ENCODE assay signal across 8 cellular contexts in the genomic region with DNA sequence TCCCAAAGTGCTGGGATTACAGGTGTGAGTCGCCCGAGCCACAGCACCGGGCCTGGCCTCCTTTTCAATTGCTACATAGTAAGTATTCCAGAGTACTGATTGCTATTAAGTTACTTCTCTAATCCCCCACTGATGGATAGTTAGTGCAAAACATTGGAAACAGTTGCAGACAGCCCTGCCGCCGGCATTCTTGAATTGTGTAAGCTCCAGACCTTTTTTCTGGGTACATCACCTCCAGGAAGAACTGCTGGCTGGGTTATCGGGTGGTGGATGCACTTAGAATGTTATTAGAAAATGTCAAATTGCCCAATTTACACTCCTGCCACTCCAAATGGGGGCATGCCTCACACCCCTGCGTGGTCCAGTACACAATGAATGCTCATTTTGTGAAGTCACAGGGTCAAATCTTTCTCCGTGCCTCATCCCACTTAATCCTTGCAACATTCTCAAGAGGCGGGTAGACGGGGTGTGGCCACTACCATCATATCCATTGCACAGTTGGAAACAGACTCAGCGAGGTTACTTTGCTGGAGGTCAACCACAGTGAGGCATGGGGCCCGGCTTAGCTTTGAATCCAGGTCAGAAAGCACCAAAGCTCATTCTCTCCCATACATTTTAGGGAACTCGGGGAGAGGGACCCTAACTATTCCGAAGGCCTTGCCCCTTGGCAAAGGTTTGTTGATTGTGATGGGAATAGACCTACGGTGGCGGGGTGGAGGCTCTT. TPM values are rescaled to one million over a fixed set of nuclear protein-coding genes. Genes with fewer than 3 reads are reported as not detected.
A peak's percentile ranks its signal among the peaks of the same experiment; 100 is the strongest.
DNase-seq lines count a peak whose midpoint lies in the region; ATAC-seq and TF ChIP-seq lines count a peak whose summit lies in the region.

No MANE protein-coding gene starts in this region.

- H3K4me3 ChIP-seq in AG10803 (ENCODE audit: low read length) (peak overlapping the region; percentile 66), mesodermal cell (ENCODE audit: extremely low read depth, insufficient read depth, low read length, poor library complexity, severe bottlenecking) (peak overlapping the region; percentile 9)

- TF ChIP-seq CTCF in AG10803 (conservative IDR thresholded peaks at IDR 0.05; ENCODE audit: low read length): no peak

- no peaks in the 10 kb centered on the region for H3K9me3 ChIP-seq in mesodermal cell (ENCODE audit: control insufficient read depth, low read length)

- DNase-seq in AG10803 (ENCODE audit: low read depth): peak; percentile 51
- peak; percentile 13 for DNase-seq in HT1080 (ENCODE audit: low read depth)
- peak; percentile 95 for DNase-seq in amniotic epithelial cell (ENCODE audit: low read depth)
- no peak for DNase-seq in erythroblast (lab: John Stamatoyannopoulos, UW)
- DNase-seq in NCI-H446 (lab: John Stamatoyannopoulos, UW): no peak
- no peak for DNase-seq in retina

- H3K27ac ChIP-seq in mesodermal cell (ENCODE audit: low read depth, low read length, severe bottlenecking): no peak overlapping the region

- ATAC-seq in GM18870 (IDR thresholded peaks at IDR 0.05; ENCODE audit: unreplicated experiment): no peak

- WGBS in mesodermal cell (ENCODE audit: insufficient coverage in 2 of 2), 2 experiments: 84 to 89% methylated on average over 7 to 9 of the region's 16 CpGs

- H3K36me3 ChIP-seq in mesodermal cell (ENCODE audit: control insufficient read depth, insufficient read depth, low read length): peaks cover 23% of the 10 kb centered on the region

- H3K4me1 ChIP-seq in mesodermal cell (ENCODE audit: control insufficient read depth, insufficient read depth, low read length, poor library complexity, severe bottlenecking): peaks cover 26% of the 10 kb centered on the region

- no peak for TF ChIP-seq POLR2A in erythroblast (IDR thresholded peaks at IDR 0.05; ENCODE audit: low read length)

RNA-seq across cellular contexts. Expression of a gene that starts 1.0 kb away (rescaled TPM):
- total RNA-seq in HT1080 (2014; rRNA removed; shearing (Covaris generic)): 2.3 and 3.1 TPM in 2 replicates
- polyA plus RNA-seq in HT1080 (2015; cell fraction: cytosol; rRNA removed): 12.7 and 15.1 TPM in 2 replicates
- polyA plus RNA-seq in HT1080 (2015; cell fraction: nucleus; rRNA removed): 25.0 and 26.8 TPM in 2 replicates
- polyA plus RNA-seq in mesodermal cell (2013, experiment 1 of 2): 32.4 TPM
- 31.6 TPM for polyA plus RNA-seq in mesodermal cell (2013, experiment 2 of 2)

RNA-seq across cellular contexts. Expression of a gene that starts 58.6 kb away (rescaled TPM):
- 30.1 and 40.7 TPM in 2 replicates for total RNA-seq in HT1080 (2014; rRNA removed; shearing (Covaris generic))
- polyA plus RNA-seq in HT1080 (2015; cell fraction: cytosol; rRNA removed): 42.8 and 47.6 TPM in 2 replicates
- 70.4 and 78.7 TPM in 2 replicates for polyA plus RNA-seq in HT1080 (2015; cell fraction: nucleus; rRNA removed)
- 24.0 TPM for polyA plus RNA-seq in mesodermal cell (2013, experiment 1 of 2)
- polyA plus RNA-seq in mesodermal cell (2013, experiment 2 of 2): 22.7 TPM

Comparison
In these comparisons a context has a peak if more than half of its experiments do, and no peak if none do; other contexts are left out.
1. DNase-seq: peak in AG10803 (single experiment), HT1080 (single experiment) and amniotic epithelial cell (single experiment); none in erythroblast (0 of 2), NCI-H446 (0 of 2) and retina (single experiment).